Comparison of ENCODE assay signal across 9 cellular contexts in the genomic region with DNA sequence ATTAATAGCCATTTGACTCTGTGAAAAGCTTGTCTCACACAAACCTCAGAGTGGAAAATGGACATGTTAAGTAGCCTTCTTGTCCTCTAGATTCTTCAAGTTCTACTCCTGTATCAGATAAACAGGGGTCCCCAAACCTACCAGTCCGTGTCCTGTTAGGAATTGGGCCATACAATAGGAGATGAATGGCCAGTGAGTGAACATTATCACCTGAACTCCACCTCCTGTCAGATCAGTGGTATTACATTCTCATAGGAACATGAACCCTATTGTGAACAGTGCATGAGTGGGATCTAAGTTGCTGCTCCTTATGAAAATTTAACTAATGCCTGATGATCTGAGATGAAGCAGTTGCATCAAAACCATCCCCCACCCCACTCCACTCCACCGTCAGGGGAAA.
A peak's percentile ranks its signal among the peaks of the same experiment; 100 is the strongest.
DNase-seq lines count a peak whose midpoint lies in the region; ATAC-seq and TF ChIP-seq lines count a peak whose summit lies in the region.
"Had no signal": no experiment of that assay in that cellular context is flagged by ENCODE, and none has a peak within 500 bp of the region (broad histone marks: within the 10 kb centered on the region; RNA-seq: fewer than 3 reads in every experiment).

No MANE protein-coding gene starts in this region.

- peaks cover 3% of the 10 kb centered on the region for H3K4me1 ChIP-seq in adipocyte (ENCODE audit: control insufficient read depth, insufficient read depth, low read length)
- H3K4me1 ChIP-seq: BLaER1 had no signal

- no peaks in the 10 kb centered on the region for H3K27me3 ChIP-seq in adipocyte (replicated peaks; ENCODE audit: control insufficient read depth, insufficient read depth, low read length)
- H3K27me3 ChIP-seq: BLaER1 had no signal

- no peak overlapping the region for H3K4me3 ChIP-seq in adipocyte (ENCODE audit: low read length)
- H3K4me3 ChIP-seq: BLaER1 had no signal

- H3K36me3 ChIP-seq in adipocyte (ENCODE audit: control insufficient read depth, insufficient read depth, low read length, severe bottlenecking): no peaks in the 10 kb centered on the region
- H3K36me3 ChIP-seq: BLaER1 had no signal

- CTCF ChIA-PET in HEK293T (lab: Yijun Ruan, JAX): interaction anchor here (0.7 to 0.8 kb wide), 2 partner anchors 11 to 269 kb away, joined by 3 read pairs; no protein-coding TSS in a partner anchor

- peak; percentile 6 for DNase-seq in NCI-H1694 treated with DMSO at 0.1 percent for 48 hours (lab: John Stamatoyannopoulos, UW)
- no peak for DNase-seq in NCI-H1694 (lab: John Stamatoyannopoulos, UW)
- DNase-seq in adipocyte (ENCODE audit: low read depth): peak; percentile 50
- DNase-seq in myocyte (ENCODE audit: low read depth): peak; percentile 28
- DNase-seq in stimulated activated CD4-positive, alpha-beta T cell treated with anti-CD3 and anti-CD28 coated beads, Interleukin-15, amount 100 ng/mL, for 24 hours: no peak
- no peak for DNase-seq in G401 (ENCODE audit: low spot score)
- DNase-seq in HEK293T (ENCODE audit: extremely low spot score): no peak

- no peaks in the 10 kb centered on the region for H3K9me3 ChIP-seq in adipocyte (ENCODE audit: control insufficient read depth, low read length)
- H3K9me3 ChIP-seq: BLaER1 had no signal

- peak; percentile 72 for ATAC-seq in HG03354 (IDR thresholded peaks at IDR 0.05; ENCODE audit: poor library complexity, severe bottlenecking, unreplicated experiment)

- no peak overlapping the region for H3K9ac ChIP-seq in adipocyte (ENCODE audit: low read length)
- H3K9ac ChIP-seq: BLaER1 had no signal

- in situ Hi-C loops in G401 (cut with HindIII; ENCODE audit: low sequenced_read_pairs): no loop called here

- POLR2A ChIA-PET in HEK293T (lab: Yijun Ruan, JAX): no interaction called here

TF ChIP-seq in HEK293T, 16 proteins besides CTCF, POLR2A, EP300 and RAD21:
- TF ChIP-seq FOXM1 (IDR thresholded peaks at IDR 0.05; ENCODE audit: borderline replicate concordance): no peak
- no peak for TF ChIP-seq BHLHE40 (IDR thresholded peaks at IDR 0.05; ENCODE audit: borderline replicate concordance)
- no peak for TF ChIP-seq SUZ12 (IDR thresholded peaks at IDR 0.05)
- TF ChIP-seq L3MBTL2 (conservative IDR thresholded peaks at IDR 0.05): no peak
- TF ChIP-seq TARDBP (IDR thresholded peaks at IDR 0.05): no peak
- TF ChIP-seq ZNF384 (IDR thresholded peaks at IDR 0.05): no peak

Comparison
In these comparisons a context has a peak if more than half of its experiments do, and no peak if none do; other contexts are left out.
1. DNase-seq: peak in NCI-H1694 treated with DMSO at 0.1 percent for 48 hours (single experiment), adipocyte (single experiment) and myocyte (single experiment); none in NCI-H1694 (single experiment), stimulated activated CD4-positive, alpha-beta T cell treated with anti-CD3 and anti-CD28 coated beads, Interleukin-15, amount 100 ng/mL, for 24 hours (single experiment), G401 (single experiment) and HEK293T (single experiment).